ENCODE assay signal across 10 cellular contexts in the genomic region with DNA sequence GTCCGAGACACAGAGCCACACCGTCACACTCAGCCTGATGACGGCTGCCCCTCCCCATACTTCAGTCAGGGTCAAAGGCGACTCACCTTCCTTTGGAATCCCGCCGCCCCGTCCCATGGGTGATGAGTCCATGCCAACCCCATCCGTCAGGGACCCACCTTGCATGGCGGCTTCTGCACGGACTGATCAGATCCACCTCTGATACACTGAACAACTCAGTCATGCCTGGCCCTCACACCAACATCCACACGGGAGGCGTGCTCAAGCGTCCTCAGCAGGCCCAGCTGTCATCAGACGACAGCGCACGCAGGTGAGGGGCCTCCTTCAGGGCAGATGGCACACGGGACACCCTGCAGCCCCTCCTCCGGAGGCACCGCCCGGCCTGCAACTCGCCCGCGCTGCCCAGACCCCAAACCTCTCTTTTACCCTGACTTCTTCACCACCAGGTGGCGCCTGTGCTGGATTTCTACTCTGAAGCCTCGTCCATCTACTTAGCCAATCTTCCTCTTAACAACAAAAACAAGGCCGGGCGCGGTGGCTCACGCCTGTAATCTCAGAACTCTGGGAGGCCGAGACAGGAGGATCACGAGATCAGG.
A peak's percentile ranks its signal among the peaks of the same experiment; 100 is the strongest.
DNase-seq lines count a peak whose midpoint lies in the region; ATAC-seq and TF ChIP-seq lines count a peak whose summit lies in the region.
"Had no signal": no experiment of that assay in that cellular context is flagged by ENCODE, and none has a peak within 500 bp of the region (broad histone marks: within the 10 kb centered on the region; RNA-seq: fewer than 3 reads in every experiment).

No MANE protein-coding gene starts in this region.

- H3K27me3 ChIP-seq in A673 (replicated peaks; ENCODE audit: insufficient read depth, low read depth, low read length, poor library complexity) = no peaks in the 10 kb centered on the region
- H3K27me3 ChIP-seq in right cardiac atrium (ENCODE audit: control insufficient read depth, insufficient read depth) = no peaks in the 10 kb centered on the region

- ATAC-seq in right cardiac atrium (peak; percentile 42 to 62), HG03442 (IDR thresholded peaks at IDR 0.05; ENCODE audit: unreplicated experiment) (no peak)
- ATAC-seq in stimulated activated effector memory CD8-positive, alpha-beta T cell treated with anti-CD3 and anti-CD28 coated beads, Interleukin-12 subunit alpha, Interleukin-12 subunit beta, amount 100 ng/mL, for 72 hours = peak; percentile 43

- intact Hi-C loops in A673 (cut with micrococcal nuclease; ENCODE audit: unreplicated experiment) (loop anchor here (1.0 to 5.0 kb wide), 2 partner anchors 91 to 214 kb away; a partner anchor contains a TSS), right cardiac atrium (cut with DNase I) (loop anchor here (10.0 kb wide), 4 partner anchors 89 to 309 kb away; a partner anchor contains a TSS)

- no peak overlapping the region for H3K27ac Mint-ChIP-seq in activated naive CD8-positive, alpha-beta T cell treated with anti-CD3 and anti-CD28 coated beads for 36 hours
- H3K27ac Mint-ChIP-seq in stimulated activated effector memory CD8-positive, alpha-beta T cell treated with anti-CD3 and anti-CD28 coated beads, Interleukin-12 subunit alpha, Interleukin-12 subunit beta, amount 100 ng/mL, for 72 hours = no peak overlapping the region

- H3K4me1 Mint-ChIP-seq in activated naive CD8-positive, alpha-beta T cell treated with anti-CD3 and anti-CD28 coated beads for 36 hours = peaks cover 17% of the 10 kb centered on the region
- peaks cover 26% of the 10 kb centered on the region for H3K4me1 Mint-ChIP-seq in stimulated activated effector memory CD8-positive, alpha-beta T cell treated with anti-CD3 and anti-CD28 coated beads, Interleukin-12 subunit alpha, Interleukin-12 subunit beta, amount 100 ng/mL, for 72 hours

- H3K27ac ChIP-seq in A673 (ENCODE audit: low read depth, low read length, poor library complexity, severe bottlenecking) = no peak overlapping the region
- H3K27ac ChIP-seq in right cardiac atrium (ENCODE audit: low read length) = no peak overlapping the region
- H3K27ac ChIP-seq: epithelial cell of prostate had no signal

- CTCF ChIA-PET in A673 (lab: Charles Lee) = interaction anchor here (1.0 kb wide), 1 partner anchor 281 kb away, joined by 5 read pairs; no protein-coding TSS in a partner anchor

- H3K4me3 Mint-ChIP-seq in activated naive CD8-positive, alpha-beta T cell treated with anti-CD3 and anti-CD28 coated beads for 36 hours = no peak overlapping the region
- H3K4me3 Mint-ChIP-seq in stimulated activated effector memory CD8-positive, alpha-beta T cell treated with anti-CD3 and anti-CD28 coated beads, Interleukin-12 subunit alpha, Interleukin-12 subunit beta, amount 100 ng/mL, for 72 hours = no peak overlapping the region

- 85% methylated on average over 31 of the region's 31 CpGs for WGBS in right cardiac atrium

- H3K4me1 ChIP-seq in A673 (ENCODE audit: insufficient read depth, low read length, poor library complexity, severe bottlenecking) (no peaks in the 10 kb centered on the region), right cardiac atrium (ENCODE audit: control insufficient read depth, insufficient read depth, low read length) (no peaks in the 10 kb centered on the region)
- H3K4me1 ChIP-seq: HAP-1 had no signal

- H3K4me3 ChIP-seq in A673 (ENCODE audit: low read depth, low read length, poor library complexity, severe bottlenecking) = no peak overlapping the region
- H3K4me3 ChIP-seq in right cardiac atrium (ENCODE audit: low read length) = no peak overlapping the region
- H3K4me3 ChIP-seq: HAP-1 had no signal

- DNase-seq in A673 (ENCODE audit: low spot score) (peak; percentile 73), NCI-H524 treated with DMSO at 0.1 percent for 48 hours (lab: John Stamatoyannopoulos, UW) (peak; percentile 47), right cardiac atrium (peak; percentile 61 to 87 (median 79)), pons (ENCODE audit: low spot score) (no peak)
- DNase-seq in activated naive CD8-positive, alpha-beta T cell treated with anti-CD3 and anti-CD28 coated beads for 36 hours = peak; percentile 49
- DNase-seq in stimulated activated effector memory CD8-positive, alpha-beta T cell treated with anti-CD3 and anti-CD28 coated beads, Interleukin-12 subunit alpha, Interleukin-12 subunit beta, amount 100 ng/mL, for 72 hours (ENCODE audit: low spot score in 2 of 2) = peak; percentile 26 to 64

- no peaks in the 10 kb centered on the region for H3K36me3 ChIP-seq in A673 (ENCODE audit: insufficient read depth, low read length, poor library complexity, severe bottlenecking)

- H3K27me3 Mint-ChIP-seq in activated naive CD8-positive, alpha-beta T cell treated with anti-CD3 and anti-CD28 coated beads for 36 hours = no peaks in the 10 kb centered on the region

- no TSS peak for BruUV-seq in A673 (replicated peaks; lab: Mats Ljungman, UMichigan)

- TF ChIP-seq CTCF in A673 (conservative IDR thresholded peaks at IDR 0.05; ENCODE audit: low read depth, low read length) (peak; percentile 78), GM12872 (IDR thresholded peaks at IDR 0.05; ENCODE audit: insufficient read depth, low read depth, low read length) (peak; percentile 18; the same call in 1 of the 3 replicates)

- H3K9me3 ChIP-seq in A673 (ENCODE audit: low read depth, low read length, poor library complexity, severe bottlenecking) (no peaks in the 10 kb centered on the region), right cardiac atrium (ENCODE audit: control insufficient read depth, low read length) (no peaks in the 10 kb centered on the region)
- H3K9me3 ChIP-seq: HAP-1 had no signal

- H3K36me3 Mint-ChIP-seq in activated naive CD8-positive, alpha-beta T cell treated with anti-CD3 and anti-CD28 coated beads for 36 hours = peaks cover 16% of the 10 kb centered on the region
- H3K36me3 Mint-ChIP-seq in stimulated activated effector memory CD8-positive, alpha-beta T cell treated with anti-CD3 and anti-CD28 coated beads, Interleukin-12 subunit alpha, Interleukin-12 subunit beta, amount 100 ng/mL, for 72 hours = no peaks in the 10 kb centered on the region

- peaks cover 5% of the 10 kb centered on the region for H3K9me3 Mint-ChIP-seq in activated naive CD8-positive, alpha-beta T cell treated with anti-CD3 and anti-CD28 coated beads for 36 hours
- no peaks in the 10 kb centered on the region for H3K9me3 Mint-ChIP-seq in stimulated activated effector memory CD8-positive, alpha-beta T cell treated with anti-CD3 and anti-CD28 coated beads, Interleukin-12 subunit alpha, Interleukin-12 subunit beta, amount 100 ng/mL, for 72 hours

- POLR2A ChIA-PET in A673 (lab: Charles Lee; ENCODE audit: low non-redundant PET) = no interaction called here
